ENCODE assay signal across 8 cellular contexts in the genomic region with DNA sequence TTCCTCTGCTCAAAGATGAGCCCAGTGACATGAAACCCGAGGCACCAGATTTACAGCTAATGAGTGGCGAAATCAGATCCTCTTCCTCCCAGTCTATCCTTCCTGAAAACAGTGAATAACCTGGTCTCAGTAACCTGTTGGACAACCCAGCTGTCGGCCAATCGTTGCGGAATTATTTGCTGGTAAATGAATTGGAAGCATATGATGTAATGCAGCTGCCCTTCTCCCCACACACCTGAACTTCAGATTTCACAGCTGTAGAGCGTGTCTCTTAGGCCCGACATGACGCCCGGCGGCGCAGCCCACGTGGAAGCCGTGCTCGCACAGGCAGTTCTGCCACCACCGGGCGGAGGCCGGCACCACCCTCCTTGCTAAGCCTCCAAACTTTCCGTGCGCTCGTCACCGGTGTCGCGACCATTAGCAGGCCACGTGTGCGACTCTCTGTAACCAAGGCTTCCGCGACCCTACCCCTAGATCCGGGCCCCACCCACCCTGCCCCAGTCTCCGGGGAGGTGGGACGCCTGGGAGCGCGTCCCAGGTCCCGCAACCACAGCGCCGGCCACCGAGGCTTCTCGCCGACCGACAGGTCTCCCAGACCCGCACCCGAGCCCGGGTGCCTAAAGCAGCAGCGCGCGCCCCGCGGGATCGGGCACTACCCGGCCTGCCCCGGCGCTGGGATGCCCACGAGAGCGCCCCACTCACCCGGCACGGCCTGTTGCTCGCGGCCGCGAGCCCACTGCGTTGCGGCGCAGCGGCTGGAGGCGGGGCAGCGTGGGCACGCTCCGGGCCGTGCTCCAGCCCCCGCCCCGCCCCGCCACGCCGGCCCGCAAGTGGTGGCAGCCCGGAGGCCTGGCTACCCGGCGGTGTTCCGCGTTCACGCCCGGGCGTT. TPM values are rescaled to one million over a fixed set of nuclear protein-coding genes. Genes with fewer than 3 reads are reported as not detected.
DNase-seq lines count a peak whose midpoint lies in the region; ATAC-seq, FAIRE-seq and TF ChIP-seq lines count a peak whose summit lies in the region.

A gene (minus strand): TSS at position 753 of the 889 bp plus-strand sequence. CDS start 4,838 bp downstream, outside the sequence.

- H3K14ac ChIP-seq in H1 (ENCODE audit: insufficient read length), result no peak within 1 kb of the TSS

- H3K36me3 ChIP-seq in BLaER1 treated with 17β-estradiol and CSF1 and Interleukin-3, amounts not matched to agents 10 nM and 100 nM, result peaks cover 6 to 14% (median 8%) of the 10 kb centered on the region in 11 experiments; a peak in 21 of 22 replicates
- no peaks in the 10 kb centered on the region; a peak in 1 of 8 replicates for H3K36me3 ChIP-seq in H1 (ENCODE audit: control insufficient read depth in 2 of 4, insufficient read depth in 4 of 4, low read length in 3 of 4)

- no peak within 1 kb of the TSS for H2BK20ac ChIP-seq in H1 (ENCODE audit: low read length)

- POLR2A ChIA-PET in H1 (lab: Charles Lee; ENCODE audit: partially characterized antibody), result interaction anchor here (1.0 to 1.2 kb wide), 2 partner anchors 21 to 150 kb away, joined by 3 to 4 read pairs; a partner anchor contains a TSS

- TF ChIP-seq RAD21 in H1 (IDR thresholded peaks at IDR 0.05 in 1 of 2, conservative IDR thresholded peaks at IDR 0.05 in 1 of 2; ENCODE audit: low read depth in 2 of 2, low read length in 2 of 2), result no peak

- peak within 1 kb of the TSS; percentile 60 to 79 (median 70) for H3K4me3 ChIP-seq in BLaER1 treated with 17β-estradiol and CSF1 and Interleukin-3, amounts not matched to agents 10 nM and 100 nM
- H3K4me3 ChIP-seq in H1 (ENCODE audit: extremely low read depth in 1 of 4, insufficient read depth in 2 of 4, low read depth in 3 of 4, low read length in 4 of 4), result peak within 1 kb of the TSS; percentile 41 to 64 (median 54)

- H3K9ac ChIP-seq in BLaER1 treated with 17β-estradiol and CSF1 and Interleukin-3, amounts not matched to agents 10 nM and 100 nM, result peak within 1 kb of the TSS; percentile 74 to 89 (median 85)
- H3K9ac ChIP-seq in H1 (replicated peaks in 1 of 4; ENCODE audit: extremely low read depth in 1 of 4, low read depth in 3 of 4, low read length in 3 of 4), result peak within 1 kb of the TSS; percentile 23 to 67 (median 41); a peak in 4 of 7 replicates

- H2AFZ ChIP-seq in H1 (ENCODE audit: low read length), result peak within 1 kb of the TSS; percentile 66

- H3K9me3 ChIP-seq in BLaER1 treated with 17β-estradiol and CSF1 and Interleukin-3, amounts not matched to agents 10 nM and 100 nM (replicated peaks in 1 of 11), result no peaks in the 10 kb centered on the region
- no peaks in the 10 kb centered on the region for H3K9me3 ChIP-seq in H1 (ENCODE audit: insufficient read depth in 2 of 2, low read depth in 1 of 2, low read length in 1 of 2)

- H3K79me1 ChIP-seq in H1 (ENCODE audit: low read depth, low read length), result peaks cover 2% of the 10 kb centered on the region; the same call in 1 of the 2 replicates

- DNase-seq in NCI-H82 treated with DMSO at 0.1 percent for 48 hours (lab: John Stamatoyannopoulos, UW; ENCODE audit: unreplicated experiment), result peak; percentile 67
- DNase-seq in activated CD8-positive, alpha-beta memory T cell treated with anti-CD3 and anti-CD28 coated beads for 24 hours, result peak; percentile 90
- peak in 1 of 2 experiments; percentile 73 for DNase-seq in H1 (ENCODE audit: low read depth in 1 of 2, low spot score in 2 of 2)
- DNase-seq in mesenteric fat pad (ENCODE audit: low spot score), result peak; percentile 92
- peak; percentile 66 for DNase-seq in stimulated activated CD8-positive, alpha-beta memory T cell treated with anti-CD3 and anti-CD28 coated beads, Interleukin-15, amount 100 ng/mL, for 4 hours (ENCODE audit: low read depth in 2 of 2)

- H2BK15ac ChIP-seq in H1 (ENCODE audit: low read length), result no peak within 1 kb of the TSS

- H3K4me1 ChIP-seq in BLaER1 treated with 17β-estradiol and CSF1 and Interleukin-3, amounts not matched to agents 10 nM and 100 nM, result peaks cover 24 to 50% (median 41%) of the 10 kb centered on the region in 10 experiments
- H3K4me1 ChIP-seq in H1 (replicated peaks in 1 of 4; ENCODE audit: control insufficient read depth in 3 of 4, insufficient read depth in 4 of 4, low read length in 3 of 4), result 0 out of 7 replicates have a peak, but pooled peaks cover 0 to 2% (median 0%) of the 10 kb centered on the region in 4 experiments

- H4K20me1 ChIP-seq in BLaER1 treated with 17β-estradiol and CSF1 and Interleukin-3, amounts not matched to agents 10 nM and 100 nM, result peaks cover 0 to 32% (median 6%) of the 10 kb centered on the region in 11 experiments; a peak in 6 of 22 replicates
- no peaks in the 10 kb centered on the region for H4K20me1 ChIP-seq in H1 (replicated peaks in 1 of 2; ENCODE audit: control insufficient read depth in 1 of 2, insufficient read depth in 2 of 2, low read length in 2 of 2)

- TF ChIP-seq CTCF in H1 (IDR thresholded peaks at IDR 0.05; ENCODE audit: control extremely low read depth in 1 of 3, insufficient read depth in 1 of 3, low read depth in 1 of 3, low read length in 3 of 3), result no peak

- H3K27ac ChIP-seq in BLaER1 treated with 17β-estradiol and CSF1 and Interleukin-3, amounts not matched to agents 10 nM and 100 nM, result peak within 1 kb of the TSS; percentile 62 to 88 (median 80); a peak in 21 of 22 replicates
- no peak within 1 kb of the TSS for H3K27ac ChIP-seq in H1 (ENCODE audit: low read depth, low read length)

- H2AK5ac ChIP-seq in H1 (ENCODE audit: low read depth, low read length), result no peak within 1 kb of the TSS

- peak within 1 kb of the TSS; percentile 88 for H4K8ac ChIP-seq in H1 (ENCODE audit: extremely low read depth, insufficient read depth, low read length)

- H4K5ac ChIP-seq in H1 (ENCODE audit: insufficient read length, low read depth, low read length), result no peak within 1 kb of the TSS

- H3K4ac ChIP-seq in H1 (replicated peaks; ENCODE audit: insufficient read length, low read depth, low read length), result no peak within 1 kb of the TSS

- H3K56ac ChIP-seq in H1 (replicated peaks; ENCODE audit: insufficient read length, low read depth, low read length), result no peak within 1 kb of the TSS

- H3K23ac ChIP-seq in H1 (ENCODE audit: insufficient read length), result no peak within 1 kb of the TSS

- no peak for TF ChIP-seq EP300 in H1 (IDR thresholded peaks at IDR 0.05; ENCODE audit: borderline replicate concordance in 1 of 2, low read depth in 2 of 2, low read length in 2 of 2)

- H3K18ac ChIP-seq in H1 (ENCODE audit: extremely low read depth, low read length), result peak within 1 kb of the TSS; percentile 38; the same call in 1 of the 2 replicates

- ATAC-seq in HG03432 (IDR thresholded peaks at IDR 0.05; ENCODE audit: unreplicated experiment), result peak; percentile 92

- no peaks in the 10 kb centered on the region for H3K79me2 ChIP-seq in H1 (ENCODE audit: control insufficient read depth in 1 of 2, insufficient read depth in 2 of 2, low read length in 2 of 2)

- no peak within 1 kb of the TSS for H2BK5ac ChIP-seq in H1 (ENCODE audit: low read depth, low read length)

- no peak within 1 kb of the TSS for H2BK12ac ChIP-seq in H1 (ENCODE audit: low read depth, low read length)

- peaks cover 4% of the 10 kb centered on the region; the same call in 1 of the 2 replicates for H3K23me2 ChIP-seq in H1 (ENCODE audit: low read depth, low read length)

- peak; percentile 87 for TF ChIP-seq POLR2A in GM19099 (IDR thresholded peaks at IDR 0.05; ENCODE audit: extremely low read depth, insufficient read length, low read depth)
- no peak; a peak in 1 of 3 replicates for TF ChIP-seq POLR2A in H1 (IDR thresholded peaks at IDR 0.05; ENCODE audit: control extremely low read depth in 1 of 2, low read depth in 2 of 2, low read length in 2 of 2)

- CTCF ChIA-PET in H1 (lab: Charles Lee; ENCODE audit: partially characterized antibody), result interaction anchor here (0.9 to 1.9 kb wide), 8 partner anchors 17 to 179 kb away, joined by 3 to 11 read pairs (median 3); no protein-coding TSS in a partner anchor

- H3K27me3 ChIP-seq in BLaER1 treated with 17β-estradiol and CSF1 and Interleukin-3, amounts not matched to agents 10 nM and 100 nM, result no peaks in the 10 kb centered on the region
- no peaks in the 10 kb centered on the region for H3K27me3 ChIP-seq in H1 (replicated peaks in 1 of 4; ENCODE audit: control insufficient read depth in 3 of 4, extremely low read depth in 1 of 4, insufficient read depth in 3 of 4, low read length in 3 of 4)

- FAIRE-seq in H1 (lab: Jason Lieb, UNC), result no peak

- no peak within 1 kb of the TSS for H2BK120ac ChIP-seq in H1 (replicated peaks; ENCODE audit: low read depth, low read length)

- peak within 1 kb of the TSS; percentile 72 to 95 (median 85) for H3K4me2 ChIP-seq in BLaER1 treated with 17β-estradiol and CSF1 and Interleukin-3, amounts not matched to agents 10 nM and 100 nM
- H3K4me2 ChIP-seq in H1 (ENCODE audit: insufficient read depth in 1 of 2, low read depth in 2 of 2, low read length in 2 of 2), result peak within 1 kb of the TSS; percentile 64 to 72

- no peak within 1 kb of the TSS for H4K91ac ChIP-seq in H1 (replicated peaks; ENCODE audit: insufficient read length, low read length)

- 45% methylated on average over 10 of the region's 82 CpGs; no CpG with 5 or more reads in 1 of the 2 experiments for WGBS in H1 (ENCODE audit: extremely low coverage in 1 of 2, insufficient coverage in 1 of 2, insufficient read length in 1 of 2, insufficient replicate concordance in 2 of 2, low coverage in 1 of 2, low lambda C conversion rate in 2 of 2, missing lambda C conversion rate in 1 of 2), 2 experiments

TF ChIP-seq in H1, 55 proteins besides CTCF, POLR2A, EP300 and RAD21 (continues in another document):
- no peak for TF ChIP-seq HDAC6 (IDR thresholded peaks at IDR 0.05; ENCODE audit: low read depth, low read length)
- TF ChIP-seq RXRA (IDR thresholded peaks at IDR 0.05; ENCODE audit: insufficient read depth, low read depth, low read length), result no peak
- no peak for TF ChIP-seq BACH1 (IDR thresholded peaks at IDR 0.05; ENCODE audit: low read length)
- TF ChIP-seq CHD2 (IDR thresholded peaks at IDR 0.05; ENCODE audit: low read length), result no peak
- no peak for TF ChIP-seq HDAC2 (IDR thresholded peaks at IDR 0.05; ENCODE audit: borderline replicate concordance in 1 of 2, low read depth in 2 of 2, low read length in 2 of 2)
- peak; percentile 39; the same call in 1 of the 2 replicates for TF ChIP-seq PHF8 (conservative IDR thresholded peaks at IDR 0.05; ENCODE audit: low read depth, low read length)
- TF ChIP-seq CHD1 (IDR thresholded peaks at IDR 0.05; ENCODE audit: low read depth, low read length), result no peak
- TF ChIP-seq NANOG (IDR thresholded peaks at IDR 0.05; ENCODE audit: insufficient read depth, low read depth, low read length, poor library complexity, severe bottlenecking), result no peak

RNA-seq across cellular contexts. Expression of the gene that starts here (rescaled TPM):
- 15.5 and 16.4 TPM in 2 replicates for total RNA-seq in H1 (2021; fragmentation: NEBNext Ultra II Directional; extraction: Animal tissue kit (Norgen Biotek cat#: 25700))
- polyA plus RNA-seq in H1 (2011; rRNA removed), result 3.2 and 3.8 TPM in 2 replicates
- 4.9 TPM for polyA plus RNA-seq in H1 (2011; cell fraction: cytosol; rRNA removed)
- 7.1 TPM for polyA plus RNA-seq in H1 (2011; cell fraction: nucleus; rRNA removed)
- 5.6 to 8.4 TPM (median 7.2 TPM) in 4 replicates for polyA plus RNA-seq in H1 (2012, experiment 1 of 2)
- 0.93 TPM for polyA plus RNA-seq in H1 (2012, experiment 2 of 2)
- 13.9 TPM for polyA plus RNA-seq in H1 (2013, experiment 1 of 2)
- 13.1 TPM for polyA plus RNA-seq in H1 (2013, experiment 2 of 2)
- polyA minus RNA-seq in H1 (2011; rRNA and poly(A)+ RNA removed), result 11.0 and 15.1 TPM in 2 replicates
- 4.0 TPM for polyA minus RNA-seq in H1 (2011; cell fraction: cytosol; rRNA and poly(A)+ RNA removed)
- polyA minus RNA-seq in H1 (2011; cell fraction: nucleus; rRNA and poly(A)+ RNA removed), result 15.7 TPM
- 35.2 TPM for total RNA-seq in mesenteric fat pad
